Comparison of ENCODE assay signal across 22 cellular contexts in genomic region chr9:91889161-91889560, GRCh38.
DNase-seq lines count a peak whose midpoint lies in the region; ATAC-seq and TF ChIP-seq lines count a peak whose summit lies in the region.
"Had no signal": no experiment of that assay in that cellular context is flagged by ENCODE, and none has a peak within 500 bp of the region (broad histone marks: within the 10 kb centered on the region; RNA-seq: fewer than 3 reads in every experiment).

No MANE protein-coding gene starts in this region.

- 83% methylated on average over 9 of the region's 9 CpGs for WGBS in prostate gland

- no peaks in the 10 kb centered on the region for H3K36me3 ChIP-seq in prostate gland
- no peaks in the 10 kb centered on the region for H3K36me3 ChIP-seq in uterus
- H3K36me3 ChIP-seq: BE2C, MG63 had no signal

- TF ChIP-seq CTCF in prostate gland (IDR thresholded peaks at IDR 0.05) = no peak
- no peak for TF ChIP-seq CTCF in uterus (IDR thresholded peaks at IDR 0.05)

- peak; percentile 52 for ATAC-seq in left colon
- ATAC-seq in left cardiac atrium = no peak
- ATAC-seq: Panc1, SK-N-SH treated with all-trans-retinoic acid at 6 μM for 48 hours had no signal

- H3K4me3 ChIP-seq in prostate gland = no peak overlapping the region
- H3K4me3 ChIP-seq in uterus = no peak overlapping the region
- H3K4me3 ChIP-seq: MG63 had no signal

- TF ChIP-seq POLR2A in prostate gland (IDR thresholded peaks at IDR 0.05) (no peak), uterus (IDR thresholded peaks at IDR 0.05) (no peak)

- H3K27me3 ChIP-seq in prostate gland (replicated peaks; ENCODE audit: insufficient read depth) (no peaks in the 10 kb centered on the region), uterus (no peaks in the 10 kb centered on the region)
- H3K27me3 ChIP-seq: BE2C, MG63 had no signal

- DNase-seq in RPMI8226 (peak; percentile 23), left colon (no peak), prostate gland (ENCODE audit: low spot score) (no peak), uterus (no peak), left cardiac atrium (no peak), AG08395 (ENCODE audit: low spot score) (no peak), T-helper 2 cell (no peak), HEK293T (ENCODE audit: extremely low spot score) (no peak)
- DNase-seq: BE2C; CD4-positive, alpha-beta memory T cell; DMS79; HCEC 1CT; MG63; NCI-H1092 treated with DMSO at 0.1 percent for 48 hours; NCI-H1694; NCI-H2107; NCI-H345; NCI-H69; SHP77 had no signal

- H3K4me1 ChIP-seq in prostate gland (replicated peaks) (no peaks in the 10 kb centered on the region), uterus (peaks cover 6 to 12% of the 10 kb centered on the region in 2 donors)

- H3K9me3 ChIP-seq in prostate gland (no peaks in the 10 kb centered on the region), uterus (no peaks in the 10 kb centered on the region)
- H3K9me3 ChIP-seq: BE2C, MG63 had no signal

- CTCF ChIA-PET in HEK293T (lab: Yijun Ruan, JAX) = no interaction called here

- intact Hi-C loops in left colon (cut with DNase I, micrococcal nuclease) = no loop called here
- intact Hi-C loops in prostate gland (cut with DNase I) = no loop called here
- intact Hi-C loops in uterus (cut with DNase I; ENCODE audit: low total_unique reads) = no loop called here
- intact Hi-C loops in left cardiac atrium (cut with DNase I) = loop anchor here in 1 of 2 donors (10.0 kb wide), 1 partner anchor 56 kb away; no protein-coding TSS in a partner anchor

- peak overlapping the region; percentile 46 to 47 for H3K27ac ChIP-seq in prostate gland
- peak overlapping the region; percentile 65 to 70 for H3K27ac ChIP-seq in uterus
- H3K27ac ChIP-seq: HL-60 had no signal

- POLR2A ChIA-PET in HEK293T (lab: Yijun Ruan, JAX) = no interaction called here

TF ChIP-seq in HEK293T, 16 proteins besides CTCF, POLR2A, EP300 and RAD21:
- TF ChIP-seq TARDBP (IDR thresholded peaks at IDR 0.05) (no peak), PKNOX1 (IDR thresholded peaks at IDR 0.05) (no peak), L3MBTL2 (conservative IDR thresholded peaks at IDR 0.05) (no peak), CTBP1 (IDR thresholded peaks at IDR 0.05; ENCODE audit: borderline replicate concordance) (no peak), NFRKB (IDR thresholded peaks at IDR 0.05) (no peak), ARNT (IDR thresholded peaks at IDR 0.05) (no peak), FOXM1 (IDR thresholded peaks at IDR 0.05; ENCODE audit: borderline replicate concordance) (no peak), SUZ12 (IDR thresholded peaks at IDR 0.05) (no peak), LEF1 (IDR thresholded peaks at IDR 0.05; ENCODE audit: borderline replicate concordance) (no peak), HDGF (IDR thresholded peaks at IDR 0.05; ENCODE audit: borderline replicate concordance) (no peak), FOXK2 (IDR thresholded peaks at IDR 0.05) (no peak), FOXA1 (IDR thresholded peaks at IDR 0.05) (no peak), ELF4 (IDR thresholded peaks at IDR 0.05) (no peak), SP1 (IDR thresholded peaks at IDR 0.05) (no peak), ZNF384 (IDR thresholded peaks at IDR 0.05) (no peak), BHLHE40 (IDR thresholded peaks at IDR 0.05; ENCODE audit: borderline replicate concordance) (no peak)
